In the genomic region with DNA sequence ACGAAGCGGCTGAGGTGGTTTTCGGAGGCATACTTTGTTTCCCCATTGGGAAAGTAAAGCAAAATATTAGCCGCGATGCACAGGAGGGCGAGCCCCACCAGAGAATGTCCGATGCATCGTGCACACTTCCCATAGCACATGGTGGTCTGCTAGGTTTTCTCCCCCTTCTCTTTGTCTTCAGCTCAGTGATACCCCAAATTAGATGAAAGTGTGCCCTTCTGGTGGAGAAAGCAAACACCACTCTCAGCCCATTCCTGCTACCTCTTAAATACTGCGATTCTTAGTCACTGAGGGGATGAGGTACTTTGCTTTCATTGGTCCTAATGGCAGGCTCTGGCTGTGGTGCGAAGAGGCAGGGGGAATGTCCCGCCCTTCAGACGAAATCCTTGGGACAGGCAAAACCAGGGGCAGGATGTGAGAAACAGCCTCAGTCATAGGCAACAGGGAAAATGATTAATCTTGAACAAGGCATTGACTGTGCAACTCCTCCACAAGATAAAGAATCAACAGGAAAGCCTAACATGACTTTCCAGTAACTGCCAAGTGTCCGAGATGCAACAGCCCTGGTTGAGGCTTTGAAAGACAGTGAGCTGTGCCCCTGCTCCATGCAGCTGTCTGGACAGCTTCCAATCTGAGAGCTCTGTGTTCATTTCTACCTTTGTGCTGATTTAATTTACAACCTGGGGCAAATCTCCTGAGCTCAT, we compare ENCODE assay signal across 1 cellular context.
A peak's percentile ranks its signal among the peaks of the same experiment; 100 is the strongest.
TF ChIP-seq lines count a peak whose summit lies in the region.

TSS of gene TM4SF1 (minus strand) at position 242 of the 704 bp plus-strand sequence. CDS start at position 140, 102 bp downstream.

TF ChIP-seq in HepG2, 621 proteins besides CTCF, POLR2A, EP300 and RAD21 (continued from another document and continues in another):
- TF ChIP-seq PAXIP1 (CRISPR knock-in tag; conservative IDR thresholded peaks at IDR 0.05) = peak; percentile 1; the same call in 1 of the 2 replicates
- TF ChIP-seq KMT2B (CRISPR knock-in tag; IDR thresholded peaks at IDR 0.05) = peak; percentile 63; the same call in 1 of the 2 replicates
- TF ChIP-seq ZBTB8A (CRISPR knock-in tag; IDR thresholded peaks at IDR 0.05; ENCODE audit: borderline replicate concordance, low read depth) = no peak
- peak; percentile 85; the same call in 1 of the 2 replicates for TF ChIP-seq ZNF878 (CRISPR knock-in tag; IDR thresholded peaks at IDR 0.05)
- peak; percentile 57 for TF ChIP-seq NR2F6 (IDR thresholded peaks at IDR 0.05)
- TF ChIP-seq NR2F6 (CRISPR knock-in tag; IDR thresholded peaks at IDR 0.05) = peak; percentile 66
- no peak for TF ChIP-seq ZNF30 (CRISPR knock-in tag; IDR thresholded peaks at IDR 0.05)
- no peak; the same call in 1 of the 2 replicates for TF ChIP-seq SNAPC2 (CRISPR knock-in tag; IDR thresholded peaks at IDR 0.05)
- no peak; the same call in 1 of the 2 replicates for TF ChIP-seq ZSCAN31 (CRISPR knock-in tag; IDR thresholded peaks at IDR 0.05; ENCODE audit: low read depth)
- TF ChIP-seq ISL2 (CRISPR knock-in tag; IDR thresholded peaks at IDR 0.05) = peak; percentile 84
- TF ChIP-seq ZNF292 (CRISPR knock-in tag; IDR thresholded peaks at IDR 0.05; ENCODE audit: borderline replicate concordance, low read depth) = no peak; the same call in 1 of the 2 replicates
- TF ChIP-seq HMGXB4 (CRISPR knock-in tag; IDR thresholded peaks at IDR 0.05; ENCODE audit: borderline replicate concordance in 1 of 2, low read depth in 1 of 2) = peak; percentile 70 to 91; a peak in 3 of 4 replicates
- TF ChIP-seq ZFP90 (CRISPR knock-in tag; IDR thresholded peaks at IDR 0.05; ENCODE audit: borderline replicate concordance) = peak; percentile 93
- TF ChIP-seq SIN3B (IDR thresholded peaks at IDR 0.05; ENCODE audit: low read length) = no peak
- no peak for TF ChIP-seq ATM (IDR thresholded peaks at IDR 0.05; ENCODE audit: borderline replicate concordance)
- TF ChIP-seq, protein P1, sequence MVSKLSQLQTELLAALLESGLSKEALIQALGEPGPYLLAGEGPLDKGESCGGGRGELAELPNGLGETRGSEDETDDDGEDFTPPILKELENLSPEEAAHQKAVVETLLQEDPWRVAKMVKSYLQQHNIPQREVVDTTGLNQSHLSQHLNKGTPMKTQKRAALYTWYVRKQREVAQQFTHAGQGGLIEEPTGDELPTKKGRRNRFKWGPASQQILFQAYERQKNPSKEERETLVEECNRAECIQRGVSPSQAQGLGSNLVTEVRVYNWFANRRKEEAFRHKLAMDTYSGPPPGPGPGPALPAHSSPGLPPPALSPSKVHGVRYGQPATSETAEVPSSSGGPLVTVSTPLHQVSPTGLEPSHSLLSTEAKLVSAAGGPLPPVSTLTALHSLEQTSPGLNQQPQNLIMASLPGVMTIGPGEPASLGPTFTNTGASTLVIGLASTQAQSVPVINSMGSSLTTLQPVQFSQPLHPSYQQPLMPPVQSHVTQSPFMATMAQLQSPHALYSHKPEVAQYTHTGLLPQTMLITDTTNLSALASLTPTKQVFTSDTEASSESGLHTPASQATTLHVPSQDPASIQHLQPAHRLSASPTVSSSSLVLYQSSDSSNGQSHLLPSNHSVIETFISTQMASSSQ (IDR thresholded peaks at IDR 0.05; ENCODE audit: low read depth) = peak; percentile 52
- TF ChIP-seq, protein P1 (CRISPR knock-in tag; IDR thresholded peaks at IDR 0.05; ENCODE audit: borderline replicate concordance) = peak; percentile 91; the same call in 1 of the 2 replicates
- TF ChIP-seq, protein P2, sequence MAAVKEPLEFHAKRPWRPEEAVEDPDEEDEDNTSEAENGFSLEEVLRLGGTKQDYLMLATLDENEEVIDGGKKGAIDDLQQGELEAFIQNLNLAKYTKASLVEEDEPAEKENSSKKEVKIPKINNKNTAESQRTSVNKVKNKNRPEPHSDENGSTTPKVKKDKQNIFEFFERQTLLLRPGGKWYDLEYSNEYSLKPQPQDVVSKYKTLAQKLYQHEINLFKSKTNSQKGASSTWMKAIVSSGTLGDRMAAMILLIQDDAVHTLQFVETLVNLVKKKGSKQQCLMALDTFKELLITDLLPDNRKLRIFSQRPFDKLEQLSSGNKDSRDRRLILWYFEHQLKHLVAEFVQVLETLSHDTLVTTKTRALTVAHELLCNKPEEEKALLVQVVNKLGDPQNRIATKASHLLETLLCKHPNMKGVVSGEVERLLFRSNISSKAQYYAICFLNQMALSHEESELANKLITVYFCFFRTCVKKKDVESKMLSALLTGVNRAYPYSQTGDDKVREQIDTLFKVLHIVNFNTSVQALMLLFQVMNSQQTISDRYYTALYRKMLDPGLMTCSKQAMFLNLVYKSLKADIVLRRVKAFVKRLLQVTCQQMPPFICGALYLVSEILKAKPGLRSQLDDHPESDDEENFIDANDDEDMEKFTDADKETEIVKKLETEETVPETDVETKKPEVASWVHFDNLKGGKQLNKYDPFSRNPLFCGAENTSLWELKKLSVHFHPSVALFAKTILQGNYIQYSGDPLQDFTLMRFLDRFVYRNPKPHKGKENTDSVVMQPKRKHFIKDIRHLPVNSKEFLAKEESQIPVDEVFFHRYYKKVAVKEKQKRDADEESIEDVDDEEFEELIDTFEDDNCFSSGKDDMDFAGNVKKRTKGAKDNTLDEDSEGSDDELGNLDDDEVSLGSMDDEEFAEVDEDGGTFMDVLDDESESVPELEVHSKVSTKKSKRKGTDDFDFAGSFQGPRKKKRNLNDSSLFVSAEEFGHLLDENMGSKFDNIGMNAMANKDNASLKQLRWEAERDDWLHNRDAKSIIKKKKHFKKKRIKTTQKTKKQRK (IDR thresholded peaks at IDR 0.05; ENCODE audit: low read length) = no peak
- TF ChIP-seq DR1 (CRISPR knock-in tag; IDR thresholded peaks at IDR 0.05) = peak; percentile 98
- TF ChIP-seq, protein P3, sequence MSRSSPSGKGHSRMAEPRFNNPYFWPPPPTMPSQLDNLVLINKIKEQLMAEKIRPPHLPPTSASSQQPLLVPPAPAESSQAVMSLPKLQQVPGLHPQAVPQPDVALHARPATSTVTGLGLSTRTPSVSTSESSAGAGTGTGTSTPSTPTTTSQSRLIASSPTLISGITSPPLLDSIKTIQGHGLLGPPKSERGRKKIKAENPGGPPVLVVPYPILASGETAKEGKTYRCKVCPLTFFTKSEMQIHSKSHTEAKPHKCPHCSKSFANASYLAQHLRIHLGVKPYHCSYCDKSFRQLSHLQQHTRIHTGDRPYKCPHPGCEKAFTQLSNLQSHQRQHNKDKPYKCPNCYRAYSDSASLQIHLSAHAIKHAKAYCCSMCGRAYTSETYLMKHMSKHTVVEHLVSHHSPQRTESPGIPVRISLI (CRISPR knock-in tag; IDR thresholded peaks at IDR 0.05; ENCODE audit: borderline replicate concordance) = peak; percentile 50; the same call in 1 of the 2 replicates
- no peak for TF ChIP-seq SAFB2 (CRISPR knock-in tag; IDR thresholded peaks at IDR 0.05; ENCODE audit: borderline replicate concordance, low read depth)
- TF ChIP-seq ZNF605 (CRISPR knock-in tag; IDR thresholded peaks at IDR 0.05) = peak; percentile 67
- no peak; the same call in 1 of the 2 replicates for TF ChIP-seq KAT8 (CRISPR knock-in tag; IDR thresholded peaks at IDR 0.05)
- TF ChIP-seq SPEN (CRISPR knock-in tag; IDR thresholded peaks at IDR 0.05; ENCODE audit: low read depth) = no peak
- TF ChIP-seq, protein P4, sequence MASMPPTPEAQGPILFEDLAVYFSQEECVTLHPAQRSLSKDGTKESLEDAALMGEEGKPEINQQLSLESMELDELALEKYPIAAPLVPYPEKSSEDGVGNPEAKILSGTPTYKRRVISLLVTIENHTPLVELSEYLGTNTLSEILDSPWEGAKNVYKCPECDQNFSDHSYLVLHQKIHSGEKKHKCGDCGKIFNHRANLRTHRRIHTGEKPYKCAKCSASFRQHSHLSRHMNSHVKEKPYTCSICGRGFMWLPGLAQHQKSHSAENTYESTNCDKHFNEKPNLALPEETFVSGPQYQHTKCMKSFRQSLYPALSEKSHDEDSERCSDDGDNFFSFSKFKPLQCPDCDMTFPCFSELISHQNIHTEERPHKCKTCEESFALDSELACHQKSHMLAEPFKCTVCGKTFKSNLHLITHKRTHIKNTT (CRISPR knock-in tag; IDR thresholded peaks at IDR 0.05) = no peak
- TF ChIP-seq SCMH1 (CRISPR knock-in tag; IDR thresholded peaks at IDR 0.05; ENCODE audit: borderline replicate concordance) = no peak
- TF ChIP-seq FUBP1 (CRISPR knock-in tag; IDR thresholded peaks at IDR 0.05; ENCODE audit: borderline replicate concordance) = no peak; the same call in 1 of the 2 replicates
- TF ChIP-seq, protein P5, sequence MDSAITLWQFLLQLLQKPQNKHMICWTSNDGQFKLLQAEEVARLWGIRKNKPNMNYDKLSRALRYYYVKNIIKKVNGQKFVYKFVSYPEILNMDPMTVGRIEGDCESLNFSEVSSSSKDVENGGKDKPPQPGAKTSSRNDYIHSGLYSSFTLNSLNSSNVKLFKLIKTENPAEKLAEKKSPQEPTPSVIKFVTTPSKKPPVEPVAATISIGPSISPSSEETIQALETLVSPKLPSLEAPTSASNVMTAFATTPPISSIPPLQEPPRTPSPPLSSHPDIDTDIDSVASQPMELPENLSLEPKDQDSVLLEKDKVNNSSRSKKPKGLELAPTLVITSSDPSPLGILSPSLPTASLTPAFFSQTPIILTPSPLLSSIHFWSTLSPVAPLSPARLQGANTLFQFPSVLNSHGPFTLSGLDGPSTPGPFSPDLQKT (CRISPR knock-in tag; IDR thresholded peaks at IDR 0.05; ENCODE audit: borderline replicate concordance) = no peak
- TF ChIP-seq ZIK1 (CRISPR knock-in tag; IDR thresholded peaks at IDR 0.05; ENCODE audit: borderline replicate concordance, low read depth) = no peak
- TF ChIP-seq, protein P6, sequence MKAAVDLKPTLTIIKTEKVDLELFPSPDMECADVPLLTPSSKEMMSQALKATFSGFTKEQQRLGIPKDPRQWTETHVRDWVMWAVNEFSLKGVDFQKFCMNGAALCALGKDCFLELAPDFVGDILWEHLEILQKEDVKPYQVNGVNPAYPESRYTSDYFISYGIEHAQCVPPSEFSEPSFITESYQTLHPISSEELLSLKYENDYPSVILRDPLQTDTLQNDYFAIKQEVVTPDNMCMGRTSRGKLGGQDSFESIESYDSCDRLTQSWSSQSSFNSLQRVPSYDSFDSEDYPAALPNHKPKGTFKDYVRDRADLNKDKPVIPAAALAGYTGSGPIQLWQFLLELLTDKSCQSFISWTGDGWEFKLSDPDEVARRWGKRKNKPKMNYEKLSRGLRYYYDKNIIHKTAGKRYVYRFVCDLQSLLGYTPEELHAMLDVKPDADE (CRISPR knock-in tag; IDR thresholded peaks at IDR 0.05) = 0 out of 2 replicates have a peak, but pooled peaks have one; percentile 57
- TF ChIP-seq, protein P7, sequence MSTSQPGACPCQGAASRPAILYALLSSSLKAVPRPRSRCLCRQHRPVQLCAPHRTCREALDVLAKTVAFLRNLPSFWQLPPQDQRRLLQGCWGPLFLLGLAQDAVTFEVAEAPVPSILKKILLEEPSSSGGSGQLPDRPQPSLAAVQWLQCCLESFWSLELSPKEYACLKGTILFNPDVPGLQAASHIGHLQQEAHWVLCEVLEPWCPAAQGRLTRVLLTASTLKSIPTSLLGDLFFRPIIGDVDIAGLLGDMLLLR (CRISPR knock-in tag; IDR thresholded peaks at IDR 0.05) = no peak
